Comparison of ENCODE assay signal across 9 cellular contexts in the genomic region with DNA sequence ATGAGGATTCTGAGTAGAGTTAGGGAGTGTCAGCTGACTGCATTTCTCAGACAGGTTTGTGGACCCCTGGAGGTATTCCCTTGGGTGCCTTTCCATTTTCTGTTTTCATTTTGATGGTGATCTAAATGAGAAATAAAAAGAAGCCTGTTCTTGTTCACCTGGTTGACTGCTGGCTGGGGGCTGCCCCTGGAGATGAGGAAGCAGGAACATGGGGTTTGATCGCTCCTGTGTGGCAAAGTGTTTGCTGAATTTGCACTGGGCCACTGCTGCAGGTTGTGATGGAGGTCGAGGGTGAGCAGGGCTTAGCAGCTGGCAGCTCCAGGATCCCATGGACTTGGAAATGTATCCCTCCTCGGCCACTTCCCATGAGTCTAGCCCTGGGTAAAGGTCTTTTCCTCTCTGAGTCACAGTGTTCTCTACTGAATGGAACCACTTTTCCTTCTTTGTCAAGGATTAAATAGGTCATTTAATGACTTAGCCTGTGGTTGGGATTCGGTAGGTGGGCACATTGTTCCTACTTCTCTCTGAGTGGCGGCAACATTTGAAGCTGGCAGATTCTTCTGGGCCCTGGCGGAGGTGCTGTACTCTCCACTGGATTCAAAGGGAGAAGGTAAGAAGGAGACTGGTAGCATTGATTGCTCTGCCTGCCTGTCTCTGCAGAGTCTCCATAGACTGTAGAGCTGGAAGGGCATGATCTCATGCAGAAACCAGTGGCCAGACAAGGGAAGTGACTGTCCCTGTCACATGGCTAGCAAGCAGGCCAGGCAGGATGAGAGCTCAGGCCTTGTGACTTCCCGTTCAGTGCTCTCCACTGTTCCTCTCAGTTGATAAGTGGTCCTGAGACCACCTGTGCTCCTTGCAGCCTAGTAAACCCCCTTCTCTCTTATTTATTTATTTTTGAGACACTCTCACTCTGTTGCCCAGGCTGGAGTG. TPM values are rescaled to one million over a fixed set of nuclear protein-coding genes. Genes with fewer than 3 reads are reported as not detected.
A peak's percentile ranks its signal among the peaks of the same experiment; 100 is the strongest.
DNase-seq lines count a peak whose midpoint lies in the region; ATAC-seq and TF ChIP-seq lines count a peak whose summit lies in the region.
"Had no signal": no experiment of that assay in that cellular context is flagged by ENCODE, and none has a peak within 500 bp of the region (broad histone marks: within the 10 kb centered on the region; RNA-seq: fewer than 3 reads in every experiment).

No MANE protein-coding gene starts in this region.

- H3K4me2 ChIP-seq in PC-3 (ENCODE audit: low read length) (no peak overlapping the region), neural progenitor cell (peak overlapping the region; percentile 22)

- H3K79me2 ChIP-seq in PC-3 (ENCODE audit: low read length) (no peaks in the 10 kb centered on the region), neural progenitor cell (ENCODE audit: low read depth) (no peaks in the 10 kb centered on the region)

- H3K27ac ChIP-seq in CD4-positive, CD25-positive, alpha-beta regulatory T cell (ENCODE audit: insufficient read depth, low read length, poor library complexity, severe bottlenecking): no peak overlapping the region
- no peak overlapping the region for H3K27ac ChIP-seq in PC-3 (ENCODE audit: low read length)
- no peak overlapping the region for H3K27ac ChIP-seq in neural progenitor cell

- H3K4me3 Mint-ChIP-seq in CD4-positive, CD25-positive, alpha-beta regulatory T cell: no peak overlapping the region
- H3K4me3 Mint-ChIP-seq in neural progenitor cell: no peak overlapping the region
- no peak overlapping the region for H3K4me3 Mint-ChIP-seq in activated T-helper 17 cell treated with anti-CD3 and anti-CD28 coated beads, Interleukin-2, amount 50 U/mL, for 72 hours

- ATAC-seq in CD4-positive, CD25-positive, alpha-beta regulatory T cell (ENCODE audit: low read depth in 2 of 2): no peak
- ATAC-seq in PC-3 (peak; percentile 38; the same call in 1 of the 2 replicates), HG02623 (IDR thresholded peaks at IDR 0.05; ENCODE audit: unreplicated experiment) (no peak)
- no peak for ATAC-seq in activated T-helper 17 cell treated with anti-CD3 and anti-CD28 coated beads, Interleukin-2, amount 50 U/mL, for 72 hours (replicated peaks)

- H4K20me1 ChIP-seq in PC-3 (ENCODE audit: low read length): no peaks in the 10 kb centered on the region
- peaks cover 5% of the 10 kb centered on the region for H4K20me1 ChIP-seq in neural progenitor cell (ENCODE audit: low read depth)

- TF ChIP-seq CTCF in PC-3 (conservative IDR thresholded peaks at IDR 0.05; ENCODE audit: low read depth, low read length): no peak
- TF ChIP-seq CTCF in neural progenitor cell (IDR thresholded peaks at IDR 0.05): no peak

- H3K9me2 ChIP-seq in PC-3 (replicated peaks; ENCODE audit: low read length): no peaks in the 10 kb centered on the region

- peaks cover 0 to 20% (median 8%) of the 10 kb centered on the region in 4 donors for H3K4me1 Mint-ChIP-seq in CD4-positive, CD25-positive, alpha-beta regulatory T cell
- peaks cover 12% of the 10 kb centered on the region for H3K4me1 Mint-ChIP-seq in neural progenitor cell
- H3K4me1 Mint-ChIP-seq in activated T-helper 17 cell treated with anti-CD3 and anti-CD28 coated beads, Interleukin-2, amount 50 U/mL, for 72 hours: no peaks in the 10 kb centered on the region

- intact Hi-C loops in PC-3 (cut with micrococcal nuclease): no loop called here

- no peaks in the 10 kb centered on the region for H3K9me3 ChIP-seq in CD4-positive, CD25-positive, alpha-beta regulatory T cell (ENCODE audit: control insufficient read depth in 2 of 2, low read length in 2 of 2)
- H3K9me3 ChIP-seq in PC-3 (ENCODE audit: low read length) (no peaks in the 10 kb centered on the region), neural progenitor cell (ENCODE audit: low read depth) (no peaks in the 10 kb centered on the region)

- peak overlapping the region in 2 of 3 donors; percentile 75 for H3K27ac Mint-ChIP-seq in CD4-positive, CD25-positive, alpha-beta regulatory T cell
- H3K27ac Mint-ChIP-seq in neural progenitor cell: no peak overlapping the region
- no peak overlapping the region for H3K27ac Mint-ChIP-seq in activated T-helper 17 cell treated with anti-CD3 and anti-CD28 coated beads, Interleukin-2, amount 50 U/mL, for 72 hours

- POLR2A ChIA-PET in PC-3 (lab: Charles Lee; ENCODE audit: unreplicated experiment): no interaction called here

- BruUV-seq in PC-3 (replicated peaks; lab: Mats Ljungman, UMichigan): no TSS peak

- H3K9ac ChIP-seq in PC-3 (ENCODE audit: low read length) (no peak overlapping the region), neural progenitor cell (no peak overlapping the region)

- peaks cover 3% of the 10 kb centered on the region for H3K36me3 Mint-ChIP-seq in CD4-positive, CD25-positive, alpha-beta regulatory T cell
- no peaks in the 10 kb centered on the region for H3K36me3 Mint-ChIP-seq in neural progenitor cell
- H3K36me3 Mint-ChIP-seq in activated T-helper 17 cell treated with anti-CD3 and anti-CD28 coated beads, Interleukin-2, amount 50 U/mL, for 72 hours (ENCODE audit: low read depth): no peaks in the 10 kb centered on the region

- no peaks in the 10 kb centered on the region for H3K27me3 ChIP-seq in CD4-positive, CD25-positive, alpha-beta regulatory T cell (ENCODE audit: control insufficient read depth, insufficient read depth, low read length)
- H3K27me3 ChIP-seq in PC-3 (ENCODE audit: low read length) (no peaks in the 10 kb centered on the region), neural progenitor cell (no peaks in the 10 kb centered on the region)

- CTCF ChIA-PET in PC-3 (lab: Charles Lee): interaction anchor here (0.6 kb wide), 1 partner anchor 16 kb away, joined by 3 read pairs; no protein-coding TSS in a partner anchor

- H3F3A ChIP-seq in PC-3 (ENCODE audit: low read length, unreplicated experiment) (no peaks in the 10 kb centered on the region), neural progenitor cell (ENCODE audit: low read depth) (peaks cover 8% of the 10 kb centered on the region)

- H3K4me3 ChIP-seq in CD4-positive, CD25-positive, alpha-beta regulatory T cell (ENCODE audit: low read depth, low read length): no peak overlapping the region
- H3K4me3 ChIP-seq in PC-3 (ENCODE audit: low read length) (no peak overlapping the region), neural progenitor cell (no peak overlapping the region)

- H3K4me1 ChIP-seq in CD4-positive, CD25-positive, alpha-beta regulatory T cell (ENCODE audit: control insufficient read depth, insufficient read depth, low read length, poor library complexity, severe bottlenecking): no peaks in the 10 kb centered on the region
- H3K4me1 ChIP-seq in PC-3 (ENCODE audit: insufficient read depth, low read length): no peaks in the 10 kb centered on the region
- peaks cover 21% of the 10 kb centered on the region for H3K4me1 ChIP-seq in neural progenitor cell

- H2AFZ ChIP-seq in PC-3 (ENCODE audit: low read length) (no peak overlapping the region), neural progenitor cell (replicated peaks) (no peak overlapping the region)

- peaks cover 0 to 3% (median 0%) of the 10 kb centered on the region in 7 donors for H3K9me3 Mint-ChIP-seq in CD4-positive, CD25-positive, alpha-beta regulatory T cell
- H3K9me3 Mint-ChIP-seq in neural progenitor cell: no peaks in the 10 kb centered on the region
- no peaks in the 10 kb centered on the region for H3K9me3 Mint-ChIP-seq in activated T-helper 17 cell treated with anti-CD3 and anti-CD28 coated beads, Interleukin-2, amount 50 U/mL, for 72 hours

- DNase-seq in CD4-positive, CD25-positive, alpha-beta regulatory T cell: no peak
- no peak for DNase-seq in PC-3
- peak; percentile 87 for DNase-seq in globus pallidus (ENCODE audit: low spot score)
- peak; percentile 26 for DNase-seq in neural progenitor cell (ENCODE audit: low spot score)
- no peak for DNase-seq in NCI-H2227 (lab: John Stamatoyannopoulos, UW; ENCODE audit: unreplicated experiment)
- DNase-seq in effector CD8-positive, alpha-beta T cell (lab: John Stamatoyannopoulos, UW): no peak
- DNase-seq: stimulated activated CD4-positive, alpha-beta T cell treated with anti-CD3 and anti-CD28 coated beads, Interleukin-4, amount 100 ng/mL, for 24 hours had no signal

- no peaks in the 10 kb centered on the region for H3K36me3 ChIP-seq in CD4-positive, CD25-positive, alpha-beta regulatory T cell (ENCODE audit: control insufficient read depth, insufficient read depth, low read length)
- H3K36me3 ChIP-seq in PC-3 (ENCODE audit: low read depth, low read length) (no peaks in the 10 kb centered on the region), neural progenitor cell (no peaks in the 10 kb centered on the region)

- H3K27me3 Mint-ChIP-seq in CD4-positive, CD25-positive, alpha-beta regulatory T cell: no peaks in the 10 kb centered on the region
- H3K27me3 Mint-ChIP-seq in neural progenitor cell (ENCODE audit: insufficient read depth, low read depth): no peaks in the 10 kb centered on the region
- no peaks in the 10 kb centered on the region for H3K27me3 Mint-ChIP-seq in activated T-helper 17 cell treated with anti-CD3 and anti-CD28 coated beads, Interleukin-2, amount 50 U/mL, for 72 hours

RNA-seq across cellular contexts. Expression of gene SNX29, which starts 17.9 kb away (rescaled TPM):
- total RNA-seq in CD4-positive, CD25-positive, alpha-beta regulatory T cell: 32.9 TPM
- polyA plus RNA-seq in CD4-positive, CD25-positive, alpha-beta regulatory T cell: 10 to 100 TPM in 3 of 4 donors, 1 to 10 TPM in 1; 9.2 to 13.5 (median 11.7) TPM
- 5.2 and 10.5 TPM in 2 replicates for total RNA-seq in PC-3 (2014; rRNA removed)
- total RNA-seq in neural progenitor cell (ENCODE audit: low replicate concordance): 6.3 and 7.2 TPM in 2 replicates
- 10 to 100 TPM in 1 of 2 donors, 1 to 10 TPM in 1; 9.8 to 11.8 TPM for total RNA-seq in activated T-helper 17 cell treated with anti-CD3 and anti-CD28 coated beads, Interleukin-2, amount 50 U/mL, for 72 hours

RNA-seq across cellular contexts. Expression of gene TNFRSF17, which starts 29.4 kb away (rescaled TPM):
- total RNA-seq in CD4-positive, CD25-positive, alpha-beta regulatory T cell: not detected
- polyA plus RNA-seq in CD4-positive, CD25-positive, alpha-beta regulatory T cell: not detected
- total RNA-seq in PC-3 (2014; rRNA removed) (not detected in 2 replicates), neural progenitor cell (ENCODE audit: low replicate concordance) (not detected in 2 replicates)
- not detected for total RNA-seq in activated T-helper 17 cell treated with anti-CD3 and anti-CD28 coated beads, Interleukin-2, amount 50 U/mL, for 72 hours

RNA-seq across cellular contexts. Expression of gene NPIPB2, which starts 52.6 kb away (rescaled TPM):
- 17.5 TPM for total RNA-seq in CD4-positive, CD25-positive, alpha-beta regulatory T cell
- 1 to 10 TPM in 1 of 4 donors, under 1 TPM in 2, not detected in 1; 0.44 to 3.7 (median 0.78) TPM for polyA plus RNA-seq in CD4-positive, CD25-positive, alpha-beta regulatory T cell
- total RNA-seq in PC-3 (2014; rRNA removed) (2.4 and 2.8 TPM in 2 replicates), neural progenitor cell (ENCODE audit: low replicate concordance) (7.3 TPM in 2 replicates)
- 10 to 100 TPM; 14.3 to 21.8 TPM for total RNA-seq in activated T-helper 17 cell treated with anti-CD3 and anti-CD28 coated beads, Interleukin-2, amount 50 U/mL, for 72 hours

Comparison
In these comparisons a context has a peak if more than half of its experiments do, and no peak if none do; other contexts are left out.
1. DNase-seq: peak in globus pallidus (single experiment) and neural progenitor cell (single experiment); none in CD4-positive, CD25-positive, alpha-beta regulatory T cell (0 of 3), PC-3 (single experiment), NCI-H2227 (single experiment) and effector CD8-positive, alpha-beta T cell (single experiment).
2. H3K27ac Mint-ChIP-seq: peak in CD4-positive, CD25-positive, alpha-beta regulatory T cell (2 of 3); none in neural progenitor cell (single experiment) and activated T-helper 17 cell treated with anti-CD3 and anti-CD28 coated beads, Interleukin-2, amount 50 U/mL, for 72 hours (single experiment).